Comparison of ENCODE assay signal across 20 cellular contexts in the genomic region with DNA sequence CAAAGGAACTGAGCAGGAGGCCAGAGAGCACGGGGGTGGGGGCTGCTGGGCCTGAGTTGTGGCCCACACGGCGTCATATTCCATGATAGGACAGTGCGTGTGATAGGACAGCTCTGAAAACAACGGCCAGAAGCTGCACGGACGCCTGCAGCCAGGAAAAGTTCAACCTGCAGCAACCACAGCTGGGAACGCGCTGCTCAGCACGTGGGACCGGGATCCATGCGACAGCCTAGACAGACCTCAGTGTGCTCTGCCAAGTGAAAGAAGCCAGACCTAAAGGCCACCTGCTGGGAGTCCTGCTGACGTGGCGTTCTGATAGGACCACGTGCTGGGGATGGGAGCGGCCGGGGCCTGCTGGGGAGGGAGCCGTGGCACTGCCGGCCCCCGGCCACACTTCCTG. TPM values are rescaled to one million over a fixed set of nuclear protein-coding genes. Genes with fewer than 3 reads are reported as not detected.
DNase-seq lines count a peak whose midpoint lies in the region; ATAC-seq lines count a peak whose summit lies in the region.
"Had no signal": no experiment of that assay in that cellular context is flagged by ENCODE, and none has a peak within 500 bp of the region (broad histone marks: within the 10 kb centered on the region; RNA-seq: fewer than 3 reads in every experiment).

No MANE protein-coding gene starts in this region.

- H3K27me3 ChIP-seq in NT2/D1 (ENCODE audit: insufficient read depth, insufficient read length) (no peaks in the 10 kb centered on the region), HAP-1 (ENCODE audit: low read depth) (no peaks in the 10 kb centered on the region)
- H3K27me3 ChIP-seq: ascending aorta, foreskin keratinocyte had no signal

- peak; percentile 11 for DNase-seq in NCI-H1092 treated with DMSO at 0.1 percent for 48 hours (lab: John Stamatoyannopoulos, UW)
- DNase-seq in NCI-H1092 (lab: John Stamatoyannopoulos, UW) = no peak
- DNase-seq in DMS 273 treated with DMSO at 0.1 percent for 48 hours (lab: John Stamatoyannopoulos, UW) = peak; percentile 83
- DNase-seq in NT2/D1 (ENCODE audit: low read depth, low spot score) = no peak
- DNase-seq in left ventricle myocardium superior = peak; percentile 66
- no peak for DNase-seq in inferior parietal cortex (ENCODE audit: extremely low spot score)
- DNase-seq in HAP-1 (ENCODE audit: low spot score in 2 of 2) = no peak
- no peak for DNase-seq in stimulated activated naive CD8-positive, alpha-beta T cell treated with anti-CD3 and anti-CD28 coated beads, Interleukin-15, Interleukin-2, amounts not matched to agents 100 U/mL and 50 U/mL, for 24 hours
- DNase-seq: 8988T; activated CD4-positive, alpha-beta T cell treated with anti-CD3 and anti-CD28 coated beads, Interleukin-2, amount 50 U/mL, for 4 hours; activated naive CD4-positive, alpha-beta T cell treated with Interleukin-2 at 50 U/mL for 16 hours; foreskin keratinocyte; KG1; mucosa of descending colon; stimulated activated CD4-positive, alpha-beta T cell treated with anti-CD3 and anti-CD28 coated beads, Interleukin-15, amount 100 ng/mL, for 24 hours had no signal

- in situ Hi-C loops in HAP-1 (cut with MboI; ENCODE audit: low sequenced_read_pairs) = no loop called here

- peaks cover 80% of the 10 kb centered on the region for H3K36me3 ChIP-seq in NT2/D1 (ENCODE audit: insufficient read depth, insufficient read length, low read length)
- peaks cover 68% of the 10 kb centered on the region for H3K36me3 ChIP-seq in HAP-1 (replicated peaks)

- ATAC-seq in left ventricle myocardium superior = peak; percentile 75
- ATAC-seq in stimulated activated naive CD8-positive, alpha-beta T cell treated with anti-CD3 and anti-CD28 coated beads, Interleukin-15, Interleukin-2, amounts not matched to agents 100 U/mL and 50 U/mL, for 24 hours = no peak
- ATAC-seq: foreskin keratinocyte; HCT116; left lobe of liver; mucosa of descending colon; stimulated activated effector memory CD8-positive, alpha-beta T cell treated with anti-CD3 and anti-CD28 coated beads, Interleukin-12 subunit alpha, Interleukin-12 subunit beta, amount 100 ng/mL, for 72 hours had no signal

- intact Hi-C loops in left ventricle myocardium superior (cut with micrococcal nuclease) = no loop called here

- H3K9ac ChIP-seq in NT2/D1 (ENCODE audit: insufficient read length, low read depth) = peak overlapping the region; percentile 32

- H3K4me3 ChIP-seq in NT2/D1 (ENCODE audit: insufficient read length, low read depth) (no peak overlapping the region), HAP-1 (no peak overlapping the region)
- H3K4me3 ChIP-seq: ascending aorta, mucosa of descending colon had no signal

- no peaks in the 10 kb centered on the region for H3K9me3 ChIP-seq in NT2/D1 (ENCODE audit: insufficient read depth, low read length)
- no peaks in the 10 kb centered on the region for H3K9me3 ChIP-seq in HAP-1
- H3K9me3 ChIP-seq: ascending aorta, mucosa of descending colon had no signal

- peaks cover 27% of the 10 kb centered on the region for H3K4me1 ChIP-seq in NT2/D1 (ENCODE audit: insufficient read depth, insufficient read length)
- no peaks in the 10 kb centered on the region for H3K4me1 ChIP-seq in HAP-1
- H3K4me1 ChIP-seq: ascending aorta, foreskin keratinocyte had no signal

RNA-seq across cellular contexts. Expression of a gene that starts 21.6 kb away (rescaled TPM):
- total RNA-seq in left ventricle myocardium superior = 22.7 TPM

RNA-seq across cellular contexts. Expression of a gene that starts 21.7 kb away (rescaled TPM):
- 16.2 TPM for total RNA-seq in left ventricle myocardium superior

RNA-seq across cellular contexts. Expression of a gene that starts 41.6 kb away (rescaled TPM):
- 3.8 TPM for total RNA-seq in left ventricle myocardium superior
- total RNA-seq: ascending aorta, foreskin keratinocyte, RPMI7951 had no signal

RNA-seq across cellular contexts. Expression of a gene that starts 57.1 kb away (rescaled TPM):
- total RNA-seq in left ventricle myocardium superior = 19.1 TPM

Comparison
In these comparisons a context has a peak if more than half of its experiments do, and no peak if none do; other contexts are left out.
1. DNase-seq: peak in NCI-H1092 treated with DMSO at 0.1 percent for 48 hours (single experiment), DMS 273 treated with DMSO at 0.1 percent for 48 hours (single experiment) and left ventricle myocardium superior (single experiment); none in NCI-H1092 (single experiment), NT2/D1 (single experiment), inferior parietal cortex (single experiment), HAP-1 (0 of 2) and stimulated activated naive CD8-positive, alpha-beta T cell treated with anti-CD3 and anti-CD28 coated beads, Interleukin-15, Interleukin-2, amounts not matched to agents 100 U/mL and 50 U/mL, for 24 hours (single experiment).